19 cellular contexts compared by ENCODE assay signal in the genomic region with DNA sequence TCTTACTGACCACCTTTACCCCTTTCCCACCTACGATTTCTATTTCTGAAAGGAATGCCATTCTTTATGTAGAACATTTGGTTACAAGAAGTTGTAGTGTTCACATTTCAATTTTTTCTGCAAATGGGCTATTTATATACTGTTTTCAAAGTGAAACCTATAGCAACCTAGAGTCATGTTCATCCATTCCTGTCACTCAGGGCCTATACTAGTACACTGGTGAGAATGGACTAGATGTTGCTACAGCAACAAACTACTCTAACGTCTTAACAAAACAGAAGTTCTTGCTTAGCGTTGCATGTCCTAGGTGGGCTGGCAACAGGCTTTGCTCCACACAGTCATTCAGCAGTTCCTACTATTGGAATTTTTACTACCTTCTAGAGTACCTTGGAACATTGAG.
"Had no signal": no experiment of that assay in that cellular context is flagged by ENCODE, and none has a peak within 500 bp of the region (broad histone marks: within the 10 kb centered on the region; RNA-seq: fewer than 3 reads in every experiment).

No MANE protein-coding gene starts in this region.

- DNase-seq: colonic mucosa; effector CD4-positive, alpha-beta T cell; endodermal cell; foreskin melanocyte; head of caudate nucleus; kidney; left cardiac atrium; left ventricle myocardium superior; mucosa of descending colon; natural killer cell; posterior cingulate gyrus; stimulated activated CD4-positive, alpha-beta T cell treated with anti-CD3 and anti-CD28 coated beads, Interleukin-4, amount 100 ng/mL, for 1 hour; stimulated activated CD8-positive, alpha-beta memory T cell treated with anti-CD3 and anti-CD28 coated beads, Interleukin-4, amount 100 ng/mL, for 48 hours; tibial artery; upper lobe of left lung; uterus had no signal

- H3K36me3 ChIP-seq: colonic mucosa, uterus had no signal

- H3K4me1 ChIP-seq: colonic mucosa, tibial artery, upper lobe of left lung, uterus had no signal

- H3K27ac ChIP-seq: colonic mucosa, hepatocyte, tibial artery, upper lobe of left lung, uterus had no signal

- H3K9me3 ChIP-seq: colonic mucosa, mucosa of descending colon, tibial artery, upper lobe of left lung, uterus had no signal

- H2AFZ ChIP-seq: hepatocyte had no signal

- H3K27me3 ChIP-seq: colonic mucosa, hepatocyte, tibial artery, upper lobe of left lung, uterus had no signal

- H3K4me2 ChIP-seq: hepatocyte had no signal

- H3K4me3 ChIP-seq: colonic mucosa, hepatocyte, lung, mucosa of descending colon, tibial artery, upper lobe of left lung, uterus had no signal

- ATAC-seq: left cardiac atrium; left ventricle myocardium superior; mucosa of descending colon; natural killer cell; stimulated activated memory B cell treated with anti-CD40 and anti-IgM and Interleukin-4, amounts not matched to agents 10 μg/mL and 1 μg/mL and 100 μg/mL, for 72 hours had no signal
